In genomic region chr17:78356163-78356713, GRCh38 we compare ENCODE assay signal across 8 cellular contexts. TPM values are rescaled to one million over a fixed set of nuclear protein-coding genes. Genes with fewer than 3 reads are reported as not detected.
DNase-seq lines count a peak whose midpoint lies in the region; ATAC-seq, FAIRE-seq and TF ChIP-seq lines count a peak whose summit lies in the region.

No MANE protein-coding gene starts in this region.

- no peak for TF ChIP-seq CTCF in kidney (IDR thresholded peaks at IDR 0.05; ENCODE audit: borderline replicate concordance, extremely low read depth, insufficient read depth)

- H3K27ac ChIP-seq in kidney (ENCODE audit: low read depth in 2 of 2, low read length in 2 of 2): peak overlapping the region in 1 of 2 donors; percentile 43

- H3K9ac ChIP-seq in kidney (ENCODE audit: low read length in 2 of 2): no peak overlapping the region

- no peaks in the 10 kb centered on the region for H3K9me3 Mint-ChIP-seq in activated naive CD8-positive, alpha-beta T cell (ENCODE audit: low read depth)

- H3K36me3 ChIP-seq in kidney (ENCODE audit: control insufficient read depth in 1 of 2, insufficient read depth in 2 of 2, low read length in 2 of 2): peaks cover 3 to 9% of the 10 kb centered on the region in 2 donors

- intact Hi-C loops in kidney (cut with DNase I): no loop called here

- DNase-seq in A172 (ENCODE audit: low spot score) (peak; percentile 89), kidney (peak; percentile 82)
- peak; percentile 76 to 90 (median 89) for DNase-seq in stimulated activated CD4-positive, alpha-beta T cell treated with anti-CD3 and anti-CD28 coated beads, TNF-alpha, amount 100 ng/mL, for 24 hours (ENCODE audit: low read depth in 3 of 3)
- DNase-seq in NK-92 treated with Interleukin-12 subunit alpha and Interleukin-12 subunit beta, amount 100 ng/mL, for 24 hours (lab: John Stamatoyannopoulos, UW): no peak

- peaks cover 3% of the 10 kb centered on the region for H3K36me3 Mint-ChIP-seq in activated naive CD8-positive, alpha-beta T cell

- H3K4me1 Mint-ChIP-seq in activated naive CD8-positive, alpha-beta T cell (ENCODE audit: low read depth): peaks cover 60% of the 10 kb centered on the region

- H3K4me3 ChIP-seq in kidney (ENCODE audit: low read length in 2 of 2): peak overlapping the region; percentile 17 to 38

- ATAC-seq in GM19025 (IDR thresholded peaks at IDR 0.05; ENCODE audit: low read depth, unreplicated experiment): peak; percentile 54
- peak; percentile 64 for ATAC-seq in HG03159 (IDR thresholded peaks at IDR 0.05; ENCODE audit: unreplicated experiment)
- peak; percentile 7 for ATAC-seq in SK-N-SH treated with all-trans-retinoic acid at 6 μM for 48 hours

- H3K9me3 ChIP-seq in kidney (ENCODE audit: control insufficient read depth in 1 of 2, low read length in 2 of 2): no peaks in the 10 kb centered on the region

- FAIRE-seq in kidney (lab: Jason Lieb, UNC): no peak

- no peaks in the 10 kb centered on the region for H3K27me3 Mint-ChIP-seq in activated naive CD8-positive, alpha-beta T cell

- peak overlapping the region; percentile 94 for H3K27ac Mint-ChIP-seq in activated naive CD8-positive, alpha-beta T cell

- H3K4me1 ChIP-seq in kidney (ENCODE audit: control insufficient read depth in 1 of 2, insufficient read depth in 1 of 2, low read depth in 1 of 2, low read length in 2 of 2): peaks cover 21 to 28% of the 10 kb centered on the region in 2 donors

- H3K4me3 Mint-ChIP-seq in activated naive CD8-positive, alpha-beta T cell: peak overlapping the region; percentile 88

TF ChIP-seq in SK-N-SH treated with all-trans-retinoic acid at 6 μM for 48 hours, 23 proteins besides CTCF, POLR2A, EP300 and RAD21:
- TF ChIP-seq ESRRG (CRISPR knock-in tag; IDR thresholded peaks at IDR 0.05): no peak
- peak; percentile 67; the same call in 1 of the 2 replicates for TF ChIP-seq TOX (CRISPR knock-in tag; IDR thresholded peaks at IDR 0.05; ENCODE audit: borderline replicate concordance)
- TF ChIP-seq ZFP30 (CRISPR knock-in tag; IDR thresholded peaks at IDR 0.05): no peak
- no peak for TF ChIP-seq CREB5 (CRISPR knock-in tag; IDR thresholded peaks at IDR 0.05; ENCODE audit: low read depth)

RNA-seq across cellular contexts. Expression of gene SOCS3, which starts 3.6 kb away (rescaled TPM):
- 51.0 and 60.2 TPM in 2 replicates for total RNA-seq in A172 (2014; rRNA removed; shearing (Covaris generic))
- total RNA-seq in kidney: 110 TPM
- polyA plus RNA-seq in kidney (ENCODE audit: insufficient read depth, low read depth, low replicate concordance): 31.2 TPM

RNA-seq across cellular contexts. Expression of gene PGS1, which starts 22.2 kb away (rescaled TPM):
- 25.6 and 40.1 TPM in 2 replicates for total RNA-seq in A172 (2014; rRNA removed; shearing (Covaris generic))
- total RNA-seq in kidney: 65.4 TPM
- 15.6 TPM for polyA plus RNA-seq in kidney (ENCODE audit: insufficient read depth, low read depth, low replicate concordance)

Comparison
In these comparisons a context has a peak if more than half of its experiments do, and no peak if none do; other contexts are left out.
1. ATAC-seq: peak in every context shown above with its lines; median percentile 64 in HG03159; 54 in GM19025; 7 in SK-N-SH treated with all-trans-retinoic acid at 6 μM for 48 hours.